Comparison of ENCODE assay signal across 9 cellular contexts in the genomic region with DNA sequence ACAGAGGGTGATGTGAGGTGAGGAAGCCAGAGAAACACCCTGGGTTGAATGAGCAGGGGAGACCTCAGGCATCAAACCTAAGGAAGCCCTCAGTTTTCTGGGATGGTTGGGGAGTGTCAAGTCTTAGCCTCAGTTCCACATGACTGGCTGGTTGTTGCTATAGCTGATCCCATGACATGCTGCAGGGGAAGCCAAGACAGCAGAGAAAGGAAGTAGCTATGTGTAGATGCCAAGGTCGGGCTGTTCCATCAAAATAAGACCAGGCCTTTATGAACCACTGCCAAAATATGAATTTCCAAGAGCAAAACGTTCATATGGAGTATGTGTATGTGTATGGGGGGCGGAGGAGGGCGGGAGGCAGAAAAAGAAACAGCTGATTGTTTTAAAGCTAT. TPM values are rescaled to one million over a fixed set of nuclear protein-coding genes. Genes with fewer than 3 reads are reported as not detected.
DNase-seq lines count a peak whose midpoint lies in the region; ATAC-seq and TF ChIP-seq lines count a peak whose summit lies in the region.
"Had no signal": no experiment of that assay in that cellular context is flagged by ENCODE, and none has a peak within 500 bp of the region (broad histone marks: within the 10 kb centered on the region; RNA-seq: fewer than 3 reads in every experiment).

No MANE protein-coding gene starts in this region.

- H2AK5ac ChIP-seq in H9 (ENCODE audit: insufficient read length, low read length): no peak overlapping the region

- WGBS in thyroid gland, 2 donors: 42 to 46% methylated on average over 4 of the region's 4 CpGs
- no CpG with 5 or more reads among the region's 4 CpGs for WGBS in H9 (ENCODE audit: extremely low coverage, insufficient read length, low lambda C conversion rate)

- H2BK120ac ChIP-seq in H9 (ENCODE audit: low read depth, low read length, poor library complexity, severe bottlenecking): no peak overlapping the region

- H3K9me3 Mint-ChIP-seq in endothelial cell (ENCODE audit: unreplicated experiment): no peaks in the 10 kb centered on the region
- no peaks in the 10 kb centered on the region for H3K9me3 Mint-ChIP-seq in stimulated activated naive CD8-positive, alpha-beta T cell treated with anti-CD3 and anti-CD28 coated beads, Interleukin-15, amount 100 ng/mL, for 72 hours
- peaks cover 3 to 4% of the 10 kb centered on the region in 2 experiments; a peak in 2 of 5 replicates for H3K9me3 Mint-ChIP-seq in H9
- H3K9me3 Mint-ChIP-seq in CD4-positive, alpha-beta T cell: no peaks in the 10 kb centered on the region
- H3K9me3 Mint-ChIP-seq: activated naive CD4-positive, alpha-beta T cell treated with anti-CD3 and anti-CD28 coated beads, Interleukin-2, amount 50 U/mL, for 72 hours had no signal

- H3K4me2 ChIP-seq in H9 (ENCODE audit: insufficient read depth, insufficient read length, low read length): no peak overlapping the region

- intact Hi-C loops in thyroid gland (cut with DNase I): no loop called here
- intact Hi-C loops in CD4-positive, alpha-beta T cell (cut with DNase I, micrococcal nuclease): no loop called here

- H3T11ph ChIP-seq in H9 (ENCODE audit: low read length): no peak overlapping the region

- peak overlapping the region; percentile 80 for H3K27ac Mint-ChIP-seq in endothelial cell (ENCODE audit: unreplicated experiment)
- H3K27ac Mint-ChIP-seq in stimulated activated naive CD8-positive, alpha-beta T cell treated with anti-CD3 and anti-CD28 coated beads, Interleukin-15, amount 100 ng/mL, for 72 hours: no peak overlapping the region
- peak overlapping the region in 1 of 3 experiments; percentile 71; a peak in 2 of 7 replicates for H3K27ac Mint-ChIP-seq in H9
- no peak overlapping the region for H3K27ac Mint-ChIP-seq in CD4-positive, alpha-beta T cell

- H2BK5ac ChIP-seq in H9 (ENCODE audit: insufficient read length, low read length): no peak overlapping the region

- H3K27ac ChIP-seq in Peyer's patch: peak overlapping the region; percentile 31 to 65 (median 48)
- H3K27ac ChIP-seq in thyroid gland: peak overlapping the region; percentile 92 to 98 (median 96)
- no peak overlapping the region for H3K27ac ChIP-seq in H9 (ENCODE audit: insufficient read length, low read depth, low read length)
- no peak overlapping the region for H3K27ac ChIP-seq in CD4-positive, alpha-beta T cell (ENCODE audit: low read depth, low read length)

- POLR2A ChIA-PET in CD4-positive, alpha-beta T cell (lab: Charles Lee): interaction anchor here (1.0 kb wide), 1 partner anchor 24 kb away, joined by 3 read pairs; a partner anchor contains a TSS

- no peak overlapping the region for H3K18ac ChIP-seq in H9 (ENCODE audit: insufficient read length, low read depth, low read length)

- CTCF ChIA-PET in CD4-positive, alpha-beta T cell (lab: Charles Lee): interaction anchor here (0.9 kb wide), 1 partner anchor 9 kb away, joined by 3 read pairs; no protein-coding TSS in a partner anchor

- H3K36me3 Mint-ChIP-seq in endothelial cell (ENCODE audit: low read depth, unreplicated experiment) (peaks cover 16% of the 10 kb centered on the region), H9 (ENCODE audit: insufficient read depth in 1 of 3, low read depth in 3 of 3) (peaks cover 7 to 31% (median 15%) of the 10 kb centered on the region in 3 experiments)
- H3K36me3 Mint-ChIP-seq in CD4-positive, alpha-beta T cell (ENCODE audit: low read depth): peaks cover 20% of the 10 kb centered on the region

- H3K4me3 ChIP-seq in Peyer's patch (no peak overlapping the region), thyroid gland (replicated peaks in 1 of 3) (no peak overlapping the region)

- H4K91ac ChIP-seq in H9 (ENCODE audit: insufficient read length, low read depth, low read length): no peak overlapping the region

- no peak overlapping the region for H2BK15ac ChIP-seq in H9 (ENCODE audit: low read depth, low read length)

- H3K27me3 ChIP-seq in Peyer's patch: no peaks in the 10 kb centered on the region
- H3K27me3 ChIP-seq in thyroid gland: no peaks in the 10 kb centered on the region
- H3K27me3 ChIP-seq in H9 (ENCODE audit: insufficient read depth, low read length): no peaks in the 10 kb centered on the region
- H3K27me3 ChIP-seq in CD4-positive, alpha-beta T cell (ENCODE audit: control insufficient read depth, insufficient read depth, low read length): no peaks in the 10 kb centered on the region

- no peak overlapping the region for H2AFZ ChIP-seq in H9 (ENCODE audit: low read length)

- H3K4me1 Mint-ChIP-seq in endothelial cell (ENCODE audit: unreplicated experiment) (peaks cover 40% of the 10 kb centered on the region), H9 (peaks cover 16 to 20% of the 10 kb centered on the region in 2 experiments)
- H3K4me1 Mint-ChIP-seq in stimulated activated naive CD8-positive, alpha-beta T cell treated with anti-CD3 and anti-CD28 coated beads, Interleukin-15, amount 100 ng/mL, for 72 hours: peaks cover 56% of the 10 kb centered on the region
- peaks cover 46% of the 10 kb centered on the region for H3K4me1 Mint-ChIP-seq in CD4-positive, alpha-beta T cell (ENCODE audit: low read depth)

- H3K9me3 ChIP-seq in Peyer's patch (no peaks in the 10 kb centered on the region), thyroid gland (no peaks in the 10 kb centered on the region), H9 (ENCODE audit: control insufficient read depth, low read depth, low read length) (no peaks in the 10 kb centered on the region)
- H3K9me3 ChIP-seq in CD4-positive, alpha-beta T cell (ENCODE audit: control insufficient read depth, low read length): no peaks in the 10 kb centered on the region

- TF ChIP-seq CTCF in Peyer's patch (IDR thresholded peaks at IDR 0.05) (no peak), endothelial cell (IDR thresholded peaks at IDR 0.05; ENCODE audit: unreplicated experiment) (no peak), thyroid gland (IDR thresholded peaks at IDR 0.05) (no peak), H9 (conservative IDR thresholded peaks at IDR 0.05) (no peak)
- TF ChIP-seq CTCF in CD4-positive, alpha-beta T cell (IDR thresholded peaks at IDR 0.05): no peak

- H3K23ac ChIP-seq in H9 (ENCODE audit: insufficient read length, low read depth, low read length): no peak overlapping the region

- TF ChIP-seq POLR2A in Peyer's patch (IDR thresholded peaks at IDR 0.05): no peak
- no peak for TF ChIP-seq POLR2A in thyroid gland (IDR thresholded peaks at IDR 0.05)

- no peak overlapping the region for H3K4me3 Mint-ChIP-seq in endothelial cell (ENCODE audit: unreplicated experiment)
- no peak overlapping the region for H3K4me3 Mint-ChIP-seq in stimulated activated naive CD8-positive, alpha-beta T cell treated with anti-CD3 and anti-CD28 coated beads, Interleukin-15, amount 100 ng/mL, for 72 hours
- no peak overlapping the region for H3K4me3 Mint-ChIP-seq in H9
- no peak overlapping the region for H3K4me3 Mint-ChIP-seq in CD4-positive, alpha-beta T cell

- H3K36me3 ChIP-seq in Peyer's patch (peaks cover 0 to 28% (median 0%) of the 10 kb centered on the region in 3 donors), thyroid gland (peaks cover 5 to 11% of the 10 kb centered on the region in 2 donors)

- H3K79me1 ChIP-seq in H9 (ENCODE audit: insufficient read depth, low read depth, low read length, poor library complexity, severe bottlenecking): no peaks in the 10 kb centered on the region

- DNase-seq in Peyer's patch (peak in 1 of 3 donors; percentile 52), endothelial cell (ENCODE audit: low spot score) (no peak), medulla oblongata (ENCODE audit: extremely low spot score) (peak; percentile 89), thyroid gland (peak; percentile 67), H9 (no peak)
- no peak for DNase-seq in stimulated activated naive CD8-positive, alpha-beta T cell treated with anti-CD3 and anti-CD28 coated beads, Interleukin-15, amount 100 ng/mL, for 72 hours
- no peak for DNase-seq in CD4-positive, alpha-beta T cell
- DNase-seq in activated CD4-positive, alpha-beta T cell treated with anti-CD3 and anti-CD28 coated beads for 48 hours: no peak

- H3K56ac ChIP-seq in H9 (ENCODE audit: insufficient read length, low read depth, low read length): no peak overlapping the region

- no peak overlapping the region for H3K4ac ChIP-seq in H9 (ENCODE audit: low read depth, low read length)

- H3K79me2 ChIP-seq in H9 (ENCODE audit: insufficient read depth, low read length): no peaks in the 10 kb centered on the region; the same call in 1 of the 2 replicates

- no peak overlapping the region for H3K14ac ChIP-seq in H9 (ENCODE audit: insufficient read depth, low read length)

- H4K8ac ChIP-seq in H9 (replicated peaks; ENCODE audit: insufficient read length, low read depth, low read length): no peak overlapping the region

- H3K27me3 Mint-ChIP-seq in endothelial cell (ENCODE audit: unreplicated experiment): no peaks in the 10 kb centered on the region
- no peaks in the 10 kb centered on the region for H3K27me3 Mint-ChIP-seq in stimulated activated naive CD8-positive, alpha-beta T cell treated with anti-CD3 and anti-CD28 coated beads, Interleukin-15, amount 100 ng/mL, for 72 hours
- no peaks in the 10 kb centered on the region for H3K27me3 Mint-ChIP-seq in H9 (ENCODE audit: low read depth)
- no peaks in the 10 kb centered on the region for H3K27me3 Mint-ChIP-seq in CD4-positive, alpha-beta T cell

- no peaks in the 10 kb centered on the region for H3K23me2 ChIP-seq in H9 (ENCODE audit: insufficient read length, low read depth, low read length, poor library complexity, severe bottlenecking)

- no peak overlapping the region for H2BK12ac ChIP-seq in H9 (ENCODE audit: insufficient read length, low read depth, low read length)

- no peak overlapping the region for H2BK20ac ChIP-seq in H9 (ENCODE audit: low read depth, low read length, poor library complexity, severe bottlenecking)

- no peak for ATAC-seq in stimulated activated naive CD8-positive, alpha-beta T cell treated with anti-CD3 and anti-CD28 coated beads, Interleukin-15, amount 100 ng/mL, for 72 hours
- no peak for ATAC-seq in CD4-positive, alpha-beta T cell (ENCODE audit: poor library complexity)
- ATAC-seq: activated naive CD4-positive, alpha-beta T cell treated with anti-CD3 and anti-CD28 coated beads, Interleukin-2, amount 50 U/mL, for 72 hours had no signal

- H4K5ac ChIP-seq in H9 (ENCODE audit: insufficient read length, low read depth, low read length): no peak overlapping the region

- no peaks in the 10 kb centered on the region for H4K20me1 ChIP-seq in H9 (ENCODE audit: control insufficient read depth, insufficient read depth, insufficient read length)

- no peak overlapping the region for H3K9ac ChIP-seq in H9 (ENCODE audit: extremely low read depth, insufficient read length, low read length)

- H3K4me1 ChIP-seq in Peyer's patch: peaks cover 0 to 36% (median 4%) of the 10 kb centered on the region in 4 donors
- H3K4me1 ChIP-seq in thyroid gland: peaks cover 33 to 41% of the 10 kb centered on the region in 2 donors
- H3K4me1 ChIP-seq in H9 (ENCODE audit: insufficient read depth, low read length): peaks cover 3% of the 10 kb centered on the region; the same call in 1 of the 2 replicates

RNA-seq across cellular contexts. Expression of a gene that starts 11.6 kb away (rescaled TPM):
- total RNA-seq in Peyer's patch (10 to 100 TPM; 48.7 to 85.1 (median 56.1) TPM), endothelial cell (ENCODE audit: unreplicated experiment) (101 TPM), thyroid gland (100 to 1,000 TPM; 367 to 562 (median 504) TPM), H9 (2021) (91.5 and 93.2 TPM in 2 replicates)
- 10 to 100 TPM; 35.2 to 37.8 TPM for total RNA-seq in CD4-positive, alpha-beta T cell

RNA-seq across cellular contexts. Expression of a gene that starts 24.0 kb away (rescaled TPM):
- total RNA-seq in Peyer's patch: not detected
- total RNA-seq in endothelial cell (ENCODE audit: unreplicated experiment): not detected
- total RNA-seq in thyroid gland: not detected
- not detected in 2 replicates for total RNA-seq in H9 (2021)
- total RNA-seq in CD4-positive, alpha-beta T cell: under 1 TPM in 1 of 2 experiments, not detected in 1; 0.45 TPM
- total RNA-seq: activated naive CD4-positive, alpha-beta T cell treated with anti-CD3 and anti-CD28 coated beads, Interleukin-2, amount 50 U/mL, for 72 hours had no signal

RNA-seq across cellular contexts. Expression of a gene that starts 49.7 kb away (rescaled TPM):
- 10 to 100 TPM; 25.6 to 42.9 (median 27.8) TPM for total RNA-seq in Peyer's patch
- 22.6 TPM for total RNA-seq in endothelial cell (ENCODE audit: unreplicated experiment)
- 10 to 100 TPM; 55.8 to 82.0 (median 57.7) TPM for total RNA-seq in thyroid gland
- 18.9 and 20.2 TPM in 2 replicates for total RNA-seq in H9 (2021)
- 10 to 100 TPM; 62.0 to 63.4 TPM for total RNA-seq in CD4-positive, alpha-beta T cell

Comparison
In these comparisons a context has a peak if more than half of its experiments do, and no peak if none do; other contexts are left out.
1. DNase-seq: peak in medulla oblongata (single experiment) and thyroid gland (2 of 2); none in endothelial cell (single experiment), stimulated activated naive CD8-positive, alpha-beta T cell treated with anti-CD3 and anti-CD28 coated beads, Interleukin-15, amount 100 ng/mL, for 72 hours (0 of 2), H9 (single experiment), CD4-positive, alpha-beta T cell (0 of 10) and activated CD4-positive, alpha-beta T cell treated with anti-CD3 and anti-CD28 coated beads for 48 hours (single experiment).
2. H3K27ac ChIP-seq: peak in Peyer's patch (4 of 4) and thyroid gland (3 of 3); none in H9 (single experiment) and CD4-positive, alpha-beta T cell (single experiment).